ENCODE assay signal across 13 cellular contexts in genomic region chr21:22728091-22728490, GRCh38.
"Had no signal": no experiment of that assay in that cellular context is flagged by ENCODE, and none has a peak within 500 bp of the region (broad histone marks: within the 10 kb centered on the region; RNA-seq: fewer than 3 reads in every experiment).

No MANE protein-coding gene starts in this region.

- ATAC-seq: natural killer cell; stimulated activated naive B cell treated with anti-CD40 and anti-IgM and Interleukin-4, amounts not matched to agents 10 μg/mL and 1 μg/mL and 100 μg/mL, for 72 hours had no signal

- DNase-seq: activated CD4-positive, alpha-beta T cell treated with anti-CD3 and anti-CD28 coated beads, Interleukin-2, amount 10 ng/mL, durations not matched to agents 7 days and 5 days; activated naive CD4-positive, alpha-beta T cell; activated naive CD8-positive, alpha-beta T cell treated with anti-CD3 and anti-CD28 coated beads, Interleukin-2, amount 10 ng/mL, durations not matched to agents 7 days and 5 days; cortex of kidney; effector CD4-positive, alpha-beta T cell; foreskin fibroblast; glutamatergic neuron; hypothalamus; left ventricle myocardium inferior; natural killer cell; stimulated activated CD4-positive, alpha-beta T cell treated with anti-CD3 and anti-CD28 coated beads, Interleukin-2, amount 100 ng/mL, for 48 hours; stimulated activated naive B cell treated with anti-CD40 and anti-IgM and Interleukin-4, amounts not matched to agents 10 μg/mL and 1 μg/mL and 100 μg/mL, for 72 hours had no signal

- H3K4me1 ChIP-seq: left ventricle myocardium inferior, tibial nerve had no signal

- H3K27ac ChIP-seq: left ventricle myocardium inferior, tibial nerve had no signal

- H3K36me3 ChIP-seq: left ventricle myocardium inferior, tibial nerve had no signal

- H3K27me3 ChIP-seq: tibial nerve had no signal

- H3K4me3 ChIP-seq: left ventricle myocardium inferior, tibial nerve had no signal
